ENCODE assay signal across 8 cellular contexts in genomic region chr22:25448435-25449051, GRCh38.
A peak's percentile ranks its signal among the peaks of the same experiment; 100 is the strongest.
DNase-seq lines count a peak whose midpoint lies in the region; ATAC-seq, FAIRE-seq and TF ChIP-seq lines count a peak whose summit lies in the region.

No MANE protein-coding gene starts in this region.

- H3K79me2 ChIP-seq in ACC112 (ENCODE audit: control insufficient read depth, insufficient read depth, low read length, unreplicated experiment), result peaks cover 50% of the 10 kb centered on the region
- peaks cover 64% of the 10 kb centered on the region for H3K79me2 ChIP-seq in Karpas-422 (ENCODE audit: low read length)

- H3K27me3 ChIP-seq in ACC112 (ENCODE audit: insufficient read depth, low read length) (no peaks in the 10 kb centered on the region), Karpas-422 (ENCODE audit: low read length) (no peaks in the 10 kb centered on the region), iPS-15b (ENCODE audit: control insufficient read depth, insufficient read depth, low read length) (no peaks in the 10 kb centered on the region), skeletal muscle satellite cell (ENCODE audit: control insufficient read depth, insufficient read depth, low read length) (no peaks in the 10 kb centered on the region)

- no peak for ATAC-seq in HG03095 (IDR thresholded peaks at IDR 0.05; ENCODE audit: unreplicated experiment)
- no peak for ATAC-seq in HG02885 (IDR thresholded peaks at IDR 0.05; ENCODE audit: poor library complexity, unreplicated experiment)

- 0 out of 2 replicates have a peak, but pooled peaks cover 13% of the 10 kb centered on the region for H4K20me1 ChIP-seq in Karpas-422 (ENCODE audit: insufficient read depth, low read depth, low read length)

- no peak for TF ChIP-seq POLR2A in GM12892 (IDR thresholded peaks at IDR 0.05; ENCODE audit: low read depth, low read length)

- H3K9ac ChIP-seq in Karpas-422 (ENCODE audit: low read length) (peak overlapping the region; percentile 86), iPS-15b (ENCODE audit: low read depth, low read length) (peak overlapping the region; percentile 63), skeletal muscle satellite cell (ENCODE audit: low read depth, low read length) (peak overlapping the region; percentile 93)

- H3K9me3 ChIP-seq in Karpas-422 (ENCODE audit: low read length) (no peaks in the 10 kb centered on the region), iPS-15b (ENCODE audit: control insufficient read depth, insufficient read depth, low read length) (no peaks in the 10 kb centered on the region), skeletal muscle satellite cell (replicated peaks; ENCODE audit: low read length) (no peaks in the 10 kb centered on the region)

- peaks cover 21% of the 10 kb centered on the region for H3K4me1 ChIP-seq in ACC112 (ENCODE audit: control insufficient read depth, insufficient read depth, low read length, unreplicated experiment)
- peaks cover 21% of the 10 kb centered on the region for H3K4me1 ChIP-seq in Karpas-422 (ENCODE audit: low read length)
- no peaks in the 10 kb centered on the region for H3K4me1 ChIP-seq in iPS-15b (ENCODE audit: control insufficient read depth, insufficient read depth, low read length)
- peaks cover 30% of the 10 kb centered on the region for H3K4me1 ChIP-seq in skeletal muscle satellite cell (ENCODE audit: control insufficient read depth, insufficient read depth, low read length)

- H3K4me2 ChIP-seq in Karpas-422 (ENCODE audit: low read depth, low read length, poor library complexity, severe bottlenecking), result peak overlapping the region; percentile 79
- peak overlapping the region; percentile 83 for H3K4me2 ChIP-seq in skeletal muscle satellite cell (ENCODE audit: low read length)

- DNase-seq in GM12892 (ENCODE audit: insufficient read length) (no peak), Karpas-422 (peak; percentile 39), amniotic epithelial cell (ENCODE audit: low read depth) (peak; percentile 19)

- peak; percentile 5 for FAIRE-seq in GM12892 (lab: Jason Lieb, UNC)

- H3K27ac ChIP-seq in ACC112 (ENCODE audit: low read depth, low read length), result peak overlapping the region; percentile 52
- H3K27ac ChIP-seq in Karpas-422 (ENCODE audit: low read length), result peak overlapping the region; percentile 53

- no peaks in the 10 kb centered on the region for H3K9me2 ChIP-seq in Karpas-422 (replicated peaks; ENCODE audit: insufficient read depth, low read length)

- H3K4me3 ChIP-seq in ACC112 (ENCODE audit: low read depth, low read length), result peak overlapping the region; percentile 93
- H3K4me3 ChIP-seq in Karpas-422 (ENCODE audit: low read length), result peak overlapping the region; percentile 85
- peak overlapping the region; percentile 81 for H3K4me3 ChIP-seq in iPS-15b (ENCODE audit: low read depth, low read length)
- H3K4me3 ChIP-seq in skeletal muscle satellite cell (ENCODE audit: low read length), result peak overlapping the region; percentile 85

- H2AFZ ChIP-seq in ACC112 (ENCODE audit: low read length, unreplicated experiment) (peak overlapping the region; percentile 57), Karpas-422 (ENCODE audit: low read length) (no peak overlapping the region)

- no peaks in the 10 kb centered on the region for H3K36me3 ChIP-seq in ACC112 (ENCODE audit: insufficient read depth, low read length)
- 0 out of 2 replicates have a peak, but pooled peaks cover 2% of the 10 kb centered on the region for H3K36me3 ChIP-seq in Karpas-422 (ENCODE audit: insufficient read depth, low read length)
- no peaks in the 10 kb centered on the region for H3K36me3 ChIP-seq in iPS-15b (ENCODE audit: control insufficient read depth, insufficient read depth, low read length)
- H3K36me3 ChIP-seq in skeletal muscle satellite cell (ENCODE audit: insufficient read depth, low read length), result peaks cover under 1% of the 10 kb centered on the region
